ENCODE assay signal across 8 cellular contexts in genomic region chr7:99143853-99144672, GRCh38. TPM values are rescaled to one million over a fixed set of nuclear protein-coding genes. Genes with fewer than 3 reads are reported as not detected.
DNase-seq lines count a peak whose midpoint lies in the region; ATAC-seq and TF ChIP-seq lines count a peak whose summit lies in the region.

Gene SMURF1 (minus strand): TSS chr7:99144108. CDS start chr7:99143780, 328 bp downstream.

- DNase-seq in EH (ENCODE audit: low read depth), result peak; percentile 65
- DNase-seq in Jurkat, Clone E6-1 (ENCODE audit: low read depth, low spot score), result peak; percentile 36
- peak; percentile 54 for DNase-seq in SKM-1 (lab: John Stamatoyannopoulos, UW; ENCODE audit: unreplicated experiment)
- DNase-seq in adipocyte (ENCODE audit: low read depth), result peak; percentile 90
- peak; percentile 69 to 85 (median 76) for DNase-seq in heart left ventricle
- DNase-seq in pons (ENCODE audit: low spot score), result peak; percentile 59
- peak; percentile 74 for DNase-seq in transverse colon

- peak within 1 kb of the TSS; percentile 89 to 100 (median 98) for H3K27ac ChIP-seq in heart left ventricle
- peak within 1 kb of the TSS; percentile 99 to 100 (median 100) for H3K27ac ChIP-seq in transverse colon

- ATAC-seq in GM21529 (IDR thresholded peaks at IDR 0.05; ENCODE audit: unreplicated experiment) (peak; percentile 74), heart left ventricle (peak; percentile 17 to 86 (median 66))

- H3K4me1 ChIP-seq in adipocyte (ENCODE audit: control insufficient read depth, insufficient read depth, low read length) (peaks cover 25% of the 10 kb centered on the region), heart left ventricle (peaks cover 0 to 40% (median 23%) of the 10 kb centered on the region in 12 donors), transverse colon (peaks cover 5 to 44% (median 21%) of the 10 kb centered on the region in 4 donors)

- peak within 1 kb of the TSS; percentile 96 for H3K9ac ChIP-seq in adipocyte (ENCODE audit: low read length)

- intact Hi-C loops in heart left ventricle (cut with DNase I), result loop anchor here (5.0 to 10.0 kb wide), 8 partner anchors 42 to 181 kb away; partner anchors contain the start of gene ARPC1A (in 4 of the 10)
- intact Hi-C loops in transverse colon (cut with DNase I; ENCODE audit: low total_unique reads), result no loop called here

- no peak for TF ChIP-seq EP300 in transverse colon (IDR thresholded peaks at IDR 0.05; ENCODE audit: low read depth)

- H3K9me3 ChIP-seq in adipocyte (ENCODE audit: control insufficient read depth, low read length) (no peaks in the 10 kb centered on the region), heart left ventricle (no peaks in the 10 kb centered on the region), transverse colon (no peaks in the 10 kb centered on the region)

- TF ChIP-seq POLR2A in heart left ventricle (IDR thresholded peaks at IDR 0.05) (peak in 1 of 2 donors; percentile 74), transverse colon (IDR thresholded peaks at IDR 0.05) (peak; percentile 70)

- peak within 1 kb of the TSS; percentile 80 for H3K4me3 ChIP-seq in Jurkat, Clone E6-1 (ENCODE audit: low read length)
- H3K4me3 ChIP-seq in adipocyte (ENCODE audit: low read length) (peak within 1 kb of the TSS; percentile 97), heart left ventricle (peak within 1 kb of the TSS; percentile 77 to 100 (median 99)), transverse colon (peak within 1 kb of the TSS; percentile 97 to 100 (median 100))

- WGBS in heart left ventricle, 4 donors, result 0 to 2% (median 1%) methylated on average over 13 to 94 of the region's 94 CpGs
- WGBS in transverse colon (ENCODE audit: low coverage in 1 of 2), 2 donors, result 0 to 6% methylated on average over 2 to 30 of the region's 94 CpGs

- TF ChIP-seq CTCF in heart left ventricle (IDR thresholded peaks at IDR 0.05) (peak in 3 of 12 donors; percentile 19 to 29 (median 23)), transverse colon (IDR thresholded peaks at IDR 0.05) (no peak)

- in situ Hi-C loops in transverse colon (cut with MboI; ENCODE audit: low pct_ligation_motif_present in 1 of 4, low pct_unique_long_range_greater_than_20kb in 1 of 4, low sequenced_read_pairs in 3 of 4), result loop anchor here in 1 of 4 donors (10.0 kb wide), 1 partner anchor 99 kb away; no protein-coding TSS in a partner anchor

- no peaks in the 10 kb centered on the region for H3K27me3 ChIP-seq in adipocyte (replicated peaks; ENCODE audit: control insufficient read depth, insufficient read depth, low read length)
- H3K27me3 ChIP-seq in heart left ventricle, result no peaks in the 10 kb centered on the region
- no peaks in the 10 kb centered on the region for H3K27me3 ChIP-seq in transverse colon

- no peaks in the 10 kb centered on the region for H3K36me3 ChIP-seq in adipocyte (ENCODE audit: control insufficient read depth, insufficient read depth, low read length, severe bottlenecking)
- H3K36me3 ChIP-seq in heart left ventricle, result no peaks in the 10 kb centered on the region
- H3K36me3 ChIP-seq in transverse colon, result no peaks in the 10 kb centered on the region

RNA-seq across cellular contexts. Expression of gene SMURF1, which starts in this region (rescaled TPM):
- polyA plus RNA-seq in Jurkat, Clone E6-1 (2012; ENCODE audit: insufficient read depth, insufficient read length), result 10.8 TPM
- total RNA-seq in heart left ventricle, result 10 to 100 TPM in 7 of 9 donors, 1 to 10 TPM in 2; 8.0 to 15.4 (median 13.2) TPM
- 1 to 10 TPM; 3.5 to 9.5 TPM for polyA plus RNA-seq in heart left ventricle
- 10 to 100 TPM; 25.3 to 47.5 (median 36.5) TPM for total RNA-seq in transverse colon

Comparison
In these comparisons a context has a peak if more than half of its experiments do, and no peak if none do; other contexts are left out.
1. Peak in every context shown above with its lines: DNase-seq, ATAC-seq, H3K4me3 ChIP-seq and H3K27ac ChIP-seq.
2. DNase-seq: peak in every context shown above with its lines; median percentile 90 in adipocyte; 76 in heart left ventricle; 74 in transverse colon; 65 in EH; 59 in pons; 54 in SKM-1; 36 in Jurkat, Clone E6-1.